Comparison of ENCODE assay signal across 1 cellular context in the genomic region with DNA sequence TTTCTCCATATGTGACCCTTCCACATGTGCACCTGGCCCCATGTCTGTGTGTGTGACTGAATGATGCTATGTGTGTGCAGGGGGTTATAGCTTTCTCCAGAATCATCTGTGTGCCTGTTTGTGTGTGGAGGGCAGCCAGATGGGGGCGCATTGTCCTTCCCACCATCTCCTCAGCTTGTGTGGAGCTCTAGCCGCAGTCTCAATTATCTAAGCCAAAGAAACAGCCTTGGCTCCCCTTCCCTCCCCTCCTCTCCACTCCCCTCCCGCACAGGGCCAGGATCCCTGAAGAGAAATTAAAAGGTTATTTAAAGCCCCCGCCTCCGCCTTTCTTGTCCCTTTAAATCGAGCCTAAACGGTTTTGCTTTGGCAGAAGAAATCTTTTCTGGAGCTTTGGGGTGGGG.
TF ChIP-seq lines count a peak whose summit lies in the region.

No MANE protein-coding gene starts in this region.

TF ChIP-seq in K562, 482 proteins besides CTCF, POLR2A, EP300 and RAD21 (continued from another document and continues in another):
- 0 out of 2 replicates have a peak, but pooled peaks have one; percentile 30 for TF ChIP-seq ARID4B (CRISPR knock-in tag; IDR thresholded peaks at IDR 0.05)
- TF ChIP-seq SMARCA4 (IDR thresholded peaks at IDR 0.05), result peak; percentile 46; the same call in 1 of the 2 replicates
- no peak for TF ChIP-seq MAFG (tag; conservative IDR thresholded peaks at IDR 0.05)
- TF ChIP-seq POLR2H (tag; IDR thresholded peaks at IDR 0.05; ENCODE audit: low read depth), result no peak
- TF ChIP-seq ZNF699 (CRISPR knock-in tag; IDR thresholded peaks at IDR 0.05; ENCODE audit: insufficient replicate concordance), result no peak
- no peak for TF ChIP-seq ZNF778 (CRISPR knock-in tag; IDR thresholded peaks at IDR 0.05)
- TF ChIP-seq SREBF2 (CRISPR knock-in tag; IDR thresholded peaks at IDR 0.05), result no peak
- no peak for TF ChIP-seq ZNF311 (CRISPR knock-in tag; IDR thresholded peaks at IDR 0.05)
- TF ChIP-seq, protein P1, sequence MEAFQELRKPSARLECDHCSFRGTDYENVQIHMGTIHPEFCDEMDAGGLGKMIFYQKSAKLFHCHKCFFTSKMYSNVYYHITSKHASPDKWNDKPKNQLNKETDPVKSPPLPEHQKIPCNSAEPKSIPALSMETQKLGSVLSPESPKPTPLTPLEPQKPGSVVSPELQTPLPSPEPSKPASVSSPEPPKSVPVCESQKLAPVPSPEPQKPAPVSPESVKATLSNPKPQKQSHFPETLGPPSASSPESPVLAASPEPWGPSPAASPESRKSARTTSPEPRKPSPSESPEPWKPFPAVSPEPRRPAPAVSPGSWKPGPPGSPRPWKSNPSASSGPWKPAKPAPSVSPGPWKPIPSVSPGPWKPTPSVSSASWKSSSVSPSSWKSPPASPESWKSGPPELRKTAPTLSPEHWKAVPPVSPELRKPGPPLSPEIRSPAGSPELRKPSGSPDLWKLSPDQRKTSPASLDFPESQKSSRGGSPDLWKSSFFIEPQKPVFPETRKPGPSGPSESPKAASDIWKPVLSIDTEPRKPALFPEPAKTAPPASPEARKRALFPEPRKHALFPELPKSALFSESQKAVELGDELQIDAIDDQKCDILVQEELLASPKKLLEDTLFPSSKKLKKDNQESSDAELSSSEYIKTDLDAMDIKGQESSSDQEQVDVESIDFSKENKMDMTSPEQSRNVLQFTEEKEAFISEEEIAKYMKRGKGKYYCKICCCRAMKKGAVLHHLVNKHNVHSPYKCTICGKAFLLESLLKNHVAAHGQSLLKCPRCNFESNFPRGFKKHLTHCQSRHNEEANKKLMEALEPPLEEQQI (IDR thresholded peaks at IDR 0.05), result no peak
- no peak for TF ChIP-seq ZNF134 (CRISPR knock-in tag; conservative IDR thresholded peaks at IDR 0.05)
- no peak for TF ChIP-seq MGA (IDR thresholded peaks at IDR 0.05)
- TF ChIP-seq MLX (CRISPR knock-in tag; conservative IDR thresholded peaks at IDR 0.05), result no peak
- no peak for TF ChIP-seq MYBL2 (IDR thresholded peaks at IDR 0.05; ENCODE audit: low read depth)
- TF ChIP-seq MYBL2 (CRISPR knock-in tag; IDR thresholded peaks at IDR 0.05; ENCODE audit: borderline replicate concordance), result no peak
- TF ChIP-seq ZZZ3 (IDR thresholded peaks at IDR 0.05), result no peak
- no peak for TF ChIP-seq POLR2AphosphoS5 (IDR thresholded peaks at IDR 0.05; ENCODE audit: control insufficient read depth, insufficient read depth, low read depth, low read length)
- TF ChIP-seq XRCC3 (IDR thresholded peaks at IDR 0.05), result no peak
- no peak for TF ChIP-seq ZFP36 (IDR thresholded peaks at IDR 0.05; ENCODE audit: low read depth, low read length, partially characterized antibody)
- TF ChIP-seq RBM17 (IDR thresholded peaks at IDR 0.05; ENCODE audit: borderline replicate concordance, low read depth, low read length), result no peak
- no peak for TF ChIP-seq CREM (IDR thresholded peaks at IDR 0.05; ENCODE audit: low read depth)
- TF ChIP-seq CC2D1A (IDR thresholded peaks at IDR 0.05), result peak; percentile 46; the same call in 1 of the 2 replicates
- TF ChIP-seq CEBPG (CRISPR knock-in tag; IDR thresholded peaks at IDR 0.05), result no peak
- no peak for TF ChIP-seq CEBPG (tag; conservative IDR thresholded peaks at IDR 0.05 in 1 of 2, IDR thresholded peaks at IDR 0.05 in 1 of 2)
- no peak for TF ChIP-seq ILK (tag; IDR thresholded peaks at IDR 0.05; ENCODE audit: borderline replicate concordance, low read depth)
- no peak for TF ChIP-seq ARID3A (IDR thresholded peaks at IDR 0.05; ENCODE audit: borderline replicate concordance, low read depth, low read length)
- peak; percentile 47; the same call in 1 of the 2 replicates for TF ChIP-seq SMC3 (conservative IDR thresholded peaks at IDR 0.05; ENCODE audit: insufficient read depth, low read depth, low read length)
- peak in 1 of 2 experiments; percentile 75; a peak in 2 of 4 replicates for TF ChIP-seq RCOR1 (IDR thresholded peaks at IDR 0.05; ENCODE audit: borderline replicate concordance in 1 of 2, low read depth in 2 of 2, low read length in 2 of 2)
